8 cellular contexts compared by ENCODE assay signal in the genomic region with DNA sequence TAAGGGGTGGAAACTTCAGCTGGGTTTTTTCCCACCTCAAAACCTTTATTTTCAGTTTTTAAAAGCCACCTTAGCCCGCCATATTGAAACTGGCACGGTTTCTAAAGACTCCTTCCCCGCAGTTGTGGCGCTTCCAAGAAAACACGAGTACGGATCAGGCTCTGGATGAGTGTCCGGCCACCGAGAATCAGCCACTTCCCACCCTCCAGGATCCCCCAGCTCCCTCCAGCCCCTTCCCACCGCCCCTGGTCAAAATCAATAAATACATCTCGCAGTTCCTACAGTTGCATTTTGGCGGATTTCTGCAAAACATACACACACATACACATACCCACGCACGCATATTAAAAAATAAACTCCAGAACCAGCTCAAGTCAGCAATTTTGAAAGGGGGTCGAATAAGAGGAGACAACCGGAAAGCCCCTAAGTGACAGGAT. TPM values are rescaled to one million over a fixed set of nuclear protein-coding genes. Genes with fewer than 3 reads are reported as not detected.
DNase-seq lines count a peak whose midpoint lies in the region; ATAC-seq and TF ChIP-seq lines count a peak whose summit lies in the region.

No MANE protein-coding gene starts in this region.

- no peaks in the 10 kb centered on the region for H3K9me3 ChIP-seq in effector memory CD4-positive, alpha-beta T cell (ENCODE audit: control insufficient read depth, low read length)

- H3K27me3 Mint-ChIP-seq in T-cell, result peaks cover 0 to 4% of the 10 kb centered on the region in 2 donors
- H3K27me3 Mint-ChIP-seq in neural crest cell (ENCODE audit: low read depth), result peaks cover 96% of the 10 kb centered on the region

- H3K4me3 Mint-ChIP-seq in T-cell (peak overlapping the region; percentile 93 to 99 (median 94)), neural crest cell (peak overlapping the region; percentile 98)

- H3K9me3 Mint-ChIP-seq in T-cell, result no peaks in the 10 kb centered on the region
- no peaks in the 10 kb centered on the region for H3K9me3 Mint-ChIP-seq in neural crest cell

- H3K27ac Mint-ChIP-seq in T-cell (peak overlapping the region; percentile 89 to 94), neural crest cell (ENCODE audit: unreplicated experiment) (no peak overlapping the region)

- peak overlapping the region; percentile 66 for H3K27ac ChIP-seq in effector memory CD4-positive, alpha-beta T cell (ENCODE audit: insufficient read depth, low read length, poor library complexity, severe bottlenecking)

- ATAC-seq in activated CD4-positive, CD25-positive, alpha-beta regulatory T cell treated with anti-CD3 and anti-CD28 coated beads, Interleukin-2, amount 50 U/mL, for 24 hours, result peak; percentile 1 to 10
- ATAC-seq in T-cell (replicated peaks in 1 of 4) (peak in 1 of 4 experiments; percentile 29), HG03025 (IDR thresholded peaks at IDR 0.05; ENCODE audit: low FRiP score, unreplicated experiment) (no peak), GM21723 (IDR thresholded peaks at IDR 0.05; ENCODE audit: unreplicated experiment) (no peak)

- H3K36me3 Mint-ChIP-seq in T-cell (peaks cover 6% of the 10 kb centered on the region), neural crest cell (ENCODE audit: low read depth) (peaks cover 4% of the 10 kb centered on the region)

- no peak for TF ChIP-seq CTCF in neural crest cell (conservative IDR thresholded peaks at IDR 0.05)

- CTCF ChIA-PET in T-cell (lab: Charles Lee), result interaction anchor here (0.5 to 2.2 kb wide), 11 partner anchors 27 to 1021 kb away, joined by 3 to 14 read pairs (median 3); no protein-coding TSS in a partner anchor

- H3K4me1 Mint-ChIP-seq in T-cell, result peaks cover 51 to 60% (median 54%) of the 10 kb centered on the region in 3 donors
- peaks cover 41% of the 10 kb centered on the region for H3K4me1 Mint-ChIP-seq in neural crest cell

- H3K36me3 ChIP-seq in effector memory CD4-positive, alpha-beta T cell (ENCODE audit: control insufficient read depth, insufficient read depth, low read length), result no peaks in the 10 kb centered on the region

- peak overlapping the region; percentile 89 for H3K4me3 ChIP-seq in effector memory CD4-positive, alpha-beta T cell (ENCODE audit: insufficient read depth, low read depth, low read length, poor library complexity, severe bottlenecking)

- POLR2A ChIA-PET in T-cell (lab: Charles Lee), result interaction anchor here (0.7 to 0.9 kb wide), 4 partner anchors 27 to 1717 kb away, joined by 3 to 8 read pairs (median 4); no protein-coding TSS in a partner anchor

- H3K4me1 ChIP-seq in effector memory CD4-positive, alpha-beta T cell (ENCODE audit: control insufficient read depth, insufficient read depth, low read length, poor library complexity, severe bottlenecking), result peaks cover 36% of the 10 kb centered on the region

- no peaks in the 10 kb centered on the region for H3K27me3 ChIP-seq in effector memory CD4-positive, alpha-beta T cell (replicated peaks; ENCODE audit: control insufficient read depth, insufficient read depth, low read length, poor library complexity, severe bottlenecking)

- DNase-seq in activated CD4-positive, CD25-positive, alpha-beta regulatory T cell treated with anti-CD3 and anti-CD28 coated beads, Interleukin-2, amount 50 U/mL, for 72 hours, result no peak
- DNase-seq in T-cell (peak in 7 of 34 experiments; percentile 3 to 26 (median 8)), neural crest cell (ENCODE audit: low read depth, low spot score) (peak; percentile 5), NCI-H1436 (lab: John Stamatoyannopoulos, UW) (no peak)
- no peak for DNase-seq in effector memory CD4-positive, alpha-beta T cell

RNA-seq across cellular contexts. Expression of gene SFMBT2, which starts 1.1 kb away (rescaled TPM):
- 10 to 100 TPM; 32.7 to 38.3 (median 36.8) TPM for total RNA-seq in T-cell
- total RNA-seq in neural crest cell, result 7.0 and 8.8 TPM in 2 replicates

Comparison
In these comparisons a context has a peak if more than half of its experiments do, and no peak if none do; other contexts are left out.
1. ATAC-seq: peak in activated CD4-positive, CD25-positive, alpha-beta regulatory T cell treated with anti-CD3 and anti-CD28 coated beads, Interleukin-2, amount 50 U/mL, for 24 hours (2 of 2); none in HG03025 (single experiment) and GM21723 (single experiment).